In genomic region chr18:11733031-11733430, GRCh38 we compare ENCODE assay signal across 8 cellular contexts. TPM values are rescaled to one million over a fixed set of nuclear protein-coding genes. Genes with fewer than 3 reads are reported as not detected.
DNase-seq lines count a peak whose midpoint lies in the region; ATAC-seq and TF ChIP-seq lines count a peak whose summit lies in the region.

No MANE protein-coding gene starts in this region.

- peaks cover 2 to 4% of the 10 kb centered on the region in 2 experiments; a peak in 2 of 4 replicates for H3K4me1 ChIP-seq in HCT116 (ENCODE audit: control insufficient read depth in 1 of 2, insufficient read depth in 2 of 2, low read length in 2 of 2)
- H3K4me1 ChIP-seq in effector memory CD4-positive, alpha-beta T cell (ENCODE audit: control insufficient read depth, insufficient read depth, low read length, poor library complexity, severe bottlenecking), result no peaks in the 10 kb centered on the region

- H3K36me3 ChIP-seq in HCT116 (ENCODE audit: control insufficient read depth in 1 of 2, insufficient read depth in 2 of 2, low read length in 2 of 2), result no peaks in the 10 kb centered on the region
- H3K36me3 ChIP-seq in effector memory CD4-positive, alpha-beta T cell (ENCODE audit: control insufficient read depth, insufficient read depth, low read length), result no peaks in the 10 kb centered on the region

- H3K36me3 Mint-ChIP-seq in activated CD8-positive, alpha-beta T cell treated with anti-CD3 and anti-CD28 coated beads for 36 hours (ENCODE audit: low read depth), result no peaks in the 10 kb centered on the region

- H2AFZ ChIP-seq in HCT116 (ENCODE audit: low read depth, low read length, poor library complexity, severe bottlenecking), result no peak overlapping the region

- TF ChIP-seq CTCF in HCT116 (IDR thresholded peaks at IDR 0.05 in 2 of 3, conservative IDR thresholded peaks at IDR 0.05 in 1 of 3; ENCODE audit: borderline replicate concordance in 1 of 3, insufficient read depth in 1 of 3, low read depth in 2 of 3, low read length in 2 of 3), result peak; percentile 80 to 97 (median 90)
- TF ChIP-seq CTCF in activated CD8-positive, alpha-beta T cell treated with anti-CD3 and anti-CD28 coated beads for 36 hours (IDR thresholded peaks at IDR 0.05), result peak; percentile 90

- no peak overlapping the region for H3K27ac ChIP-seq in HCT116 (ENCODE audit: low read depth, low read length)
- no peak overlapping the region for H3K27ac ChIP-seq in effector memory CD4-positive, alpha-beta T cell (ENCODE audit: insufficient read depth, low read length, poor library complexity, severe bottlenecking)

- H3K4me3 Mint-ChIP-seq in activated CD8-positive, alpha-beta T cell treated with anti-CD3 and anti-CD28 coated beads for 36 hours, result no peak overlapping the region

- no peak overlapping the region for H3K9ac ChIP-seq in HCT116 (ENCODE audit: low read length)

- H3K4me3 ChIP-seq in HCT116 (replicated peaks in 1 of 2; ENCODE audit: low read depth in 1 of 2, low read length in 2 of 2), result peak overlapping the region; percentile 23 to 45
- H3K4me3 ChIP-seq in effector memory CD4-positive, alpha-beta T cell (ENCODE audit: insufficient read depth, low read depth, low read length, poor library complexity, severe bottlenecking), result no peak overlapping the region

- H3K79me2 ChIP-seq in HCT116 (ENCODE audit: insufficient read depth, low read length), result no peaks in the 10 kb centered on the region

- no peaks in the 10 kb centered on the region for H3K4me1 Mint-ChIP-seq in activated CD8-positive, alpha-beta T cell treated with anti-CD3 and anti-CD28 coated beads for 36 hours (ENCODE audit: low read depth)

- CTCF ChIA-PET in HCT116 (lab: Charles Lee), result interaction anchor here (0.6 to 2.3 kb wide), 14 partner anchors 9 to 306 kb away, joined by 3 to 17 read pairs (median 4); partner anchors contain the start of gene IMPA2
- CTCF ChIA-PET in activated CD8-positive, alpha-beta T cell treated with anti-CD3 and anti-CD28 coated beads for 36 hours (lab: Charles Lee), result interaction anchor here (0.6 to 4.2 kb wide), 30 partner anchors 8 to 317 kb away, joined by 3 to 22 read pairs (median 4); no protein-coding TSS in a partner anchor

- intact Hi-C loops in HCT116 (cut with micrococcal nuclease), result loop anchor here (1.0 kb wide), 3 partner anchors 139 to 306 kb away; no protein-coding TSS in a partner anchor
- intact Hi-C loops in activated CD8-positive, alpha-beta T cell treated with anti-CD3 and anti-CD28 coated beads for 36 hours (cut with micrococcal nuclease), result loop anchor here (5.0 to 10.0 kb wide), 3 partner anchors 142 to 304 kb away; no protein-coding TSS in a partner anchor

- TF ChIP-seq POLR2A in HCT116 (IDR thresholded peaks at IDR 0.05; ENCODE audit: borderline replicate concordance, extremely low read depth, insufficient read depth, insufficient read length), result no peak

- no peaks in the 10 kb centered on the region for H3K9me3 ChIP-seq in HCT116 (ENCODE audit: control insufficient read depth in 1 of 2, insufficient read depth in 1 of 2, low read depth in 1 of 2, low read length in 2 of 2)
- no peaks in the 10 kb centered on the region for H3K9me3 ChIP-seq in effector memory CD4-positive, alpha-beta T cell (ENCODE audit: control insufficient read depth, low read length)

- peak; percentile 91 for TF ChIP-seq RAD21 in HCT116 (IDR thresholded peaks at IDR 0.05; ENCODE audit: low read depth)

- POLR2A ChIA-PET in HCT116 (lab: Charles Lee), result interaction anchor here (1.4 kb wide), 1 partner anchor 78 kb away, joined by 3 read pairs; no protein-coding TSS in a partner anchor
- POLR2A ChIA-PET in activated CD8-positive, alpha-beta T cell treated with anti-CD3 and anti-CD28 coated beads for 36 hours (lab: Charles Lee), result interaction anchor here (1.1 kb wide), 1 partner anchor 20 kb away, joined by 3 read pairs; no protein-coding TSS in a partner anchor

- BruUV-seq in HCT116 (replicated peaks; lab: Mats Ljungman, UMichigan), result no TSS peak

- no peak overlapping the region for H3K27ac Mint-ChIP-seq in activated CD8-positive, alpha-beta T cell treated with anti-CD3 and anti-CD28 coated beads for 36 hours

- DNase-seq in Caki2 (ENCODE audit: low read depth) (peak; percentile 55), HCT116 (ENCODE audit: low read depth, low spot score) (peak; percentile 48), NCI-H510A treated with DMSO at 0.1 percent for 48 hours (lab: John Stamatoyannopoulos, UW) (peak; percentile 62), middle frontal gyrus (ENCODE audit: extremely low spot score, low spot score) (peak; percentile 36)
- DNase-seq in activated CD8-positive, alpha-beta T cell treated with anti-CD3 and anti-CD28 coated beads for 36 hours, result peak; percentile 80
- peak in 2 of 3 donors; percentile 22 to 36 for DNase-seq in effector memory CD4-positive, alpha-beta T cell
- peak; percentile 51 for DNase-seq in stimulated activated CD8-positive, alpha-beta memory T cell treated with anti-CD3 and anti-CD28 coated beads, Interleukin-15, amount 100 ng/mL, for 48 hours (ENCODE audit: low read depth in 2 of 2)

- no peaks in the 10 kb centered on the region for H3K9me2 ChIP-seq in HCT116 (ENCODE audit: insufficient read depth)

- H3K27me3 ChIP-seq in HCT116 (ENCODE audit: insufficient read depth, low read length), result peaks cover 17% of the 10 kb centered on the region
- H3K27me3 ChIP-seq in effector memory CD4-positive, alpha-beta T cell (replicated peaks; ENCODE audit: control insufficient read depth, insufficient read depth, low read length, poor library complexity, severe bottlenecking), result no peaks in the 10 kb centered on the region

- ATAC-seq in HCT116 (peak; percentile 98), GM21737 (IDR thresholded peaks at IDR 0.05; ENCODE audit: unreplicated experiment) (no peak)
- ATAC-seq in activated CD8-positive, alpha-beta T cell treated with anti-CD3 and anti-CD28 coated beads for 36 hours, result peak; percentile 91

- H3K9me3 Mint-ChIP-seq in activated CD8-positive, alpha-beta T cell treated with anti-CD3 and anti-CD28 coated beads for 36 hours, result no peaks in the 10 kb centered on the region

- in situ Hi-C loops in Caki2 (cut with HindIII; ENCODE audit: low pct_unique_long_range_greater_than_20kb, low sequenced_read_pairs), result no loop called here

- no peaks in the 10 kb centered on the region for H4K20me1 ChIP-seq in HCT116 (ENCODE audit: insufficient read depth)

- H3K27me3 Mint-ChIP-seq in activated CD8-positive, alpha-beta T cell treated with anti-CD3 and anti-CD28 coated beads for 36 hours, result peaks cover 32% of the 10 kb centered on the region

- RAD21 ChIA-PET in HCT116 (lab: Charles Lee; ENCODE audit: low non-redundant PET in 1 of 2, low total read pairs in 2 of 2, uncharacterized antibody in 2 of 2, unreplicated experiment in 2 of 2), result interaction anchor here in 1 of 2 experiments (0.6 to 1.3 kb wide), 4 partner anchors 62 to 306 kb away, joined by 3 to 4 read pairs (median 4); no protein-coding TSS in a partner anchor

- H3K4me2 ChIP-seq in HCT116 (ENCODE audit: low read length), result peak overlapping the region; percentile 82

TF ChIP-seq in HCT116, 20 proteins besides CTCF, POLR2A, EP300 and RAD21:
- TF ChIP-seq YY1 (IDR thresholded peaks at IDR 0.05; ENCODE audit: extremely low read depth, insufficient replicate concordance, low read depth, low read length) (no peak), MAX (IDR thresholded peaks at IDR 0.05) (peak; percentile 52)

RNA-seq across cellular contexts. Expression of gene GNAL, which starts 44.0 kb away (rescaled TPM):
- 3.5 and 10.6 TPM in 2 replicates for total RNA-seq in Caki2 (2014; rRNA removed; shearing (Covaris generic); ENCODE audit: low replicate concordance)
- 4.6 TPM for total RNA-seq in HCT116 (2021; ENCODE audit: unreplicated experiment)
- polyA plus RNA-seq in HCT116 (2012), result 2.7 and 3.0 TPM in 2 replicates
- total RNA-seq in activated CD8-positive, alpha-beta T cell treated with anti-CD3 and anti-CD28 coated beads for 36 hours, result under 1 TPM in 1 of 2 experiments, not detected in 1; 0.11 TPM

Comparison
In these comparisons a context has a peak if more than half of its experiments do, and no peak if none do; other contexts are left out.
1. DNase-seq: peak in every context shown above with its lines; median percentile 80 in activated CD8-positive, alpha-beta T cell treated with anti-CD3 and anti-CD28 coated beads for 36 hours; 62 in NCI-H510A treated with DMSO at 0.1 percent for 48 hours; 55 in Caki2; 51 in stimulated activated CD8-positive, alpha-beta memory T cell treated with anti-CD3 and anti-CD28 coated beads, Interleukin-15, amount 100 ng/mL, for 48 hours; 48 in HCT116; 36 in middle frontal gyrus; 29 in effector memory CD4-positive, alpha-beta T cell.